8 cellular contexts compared by ENCODE assay signal in the genomic region with DNA sequence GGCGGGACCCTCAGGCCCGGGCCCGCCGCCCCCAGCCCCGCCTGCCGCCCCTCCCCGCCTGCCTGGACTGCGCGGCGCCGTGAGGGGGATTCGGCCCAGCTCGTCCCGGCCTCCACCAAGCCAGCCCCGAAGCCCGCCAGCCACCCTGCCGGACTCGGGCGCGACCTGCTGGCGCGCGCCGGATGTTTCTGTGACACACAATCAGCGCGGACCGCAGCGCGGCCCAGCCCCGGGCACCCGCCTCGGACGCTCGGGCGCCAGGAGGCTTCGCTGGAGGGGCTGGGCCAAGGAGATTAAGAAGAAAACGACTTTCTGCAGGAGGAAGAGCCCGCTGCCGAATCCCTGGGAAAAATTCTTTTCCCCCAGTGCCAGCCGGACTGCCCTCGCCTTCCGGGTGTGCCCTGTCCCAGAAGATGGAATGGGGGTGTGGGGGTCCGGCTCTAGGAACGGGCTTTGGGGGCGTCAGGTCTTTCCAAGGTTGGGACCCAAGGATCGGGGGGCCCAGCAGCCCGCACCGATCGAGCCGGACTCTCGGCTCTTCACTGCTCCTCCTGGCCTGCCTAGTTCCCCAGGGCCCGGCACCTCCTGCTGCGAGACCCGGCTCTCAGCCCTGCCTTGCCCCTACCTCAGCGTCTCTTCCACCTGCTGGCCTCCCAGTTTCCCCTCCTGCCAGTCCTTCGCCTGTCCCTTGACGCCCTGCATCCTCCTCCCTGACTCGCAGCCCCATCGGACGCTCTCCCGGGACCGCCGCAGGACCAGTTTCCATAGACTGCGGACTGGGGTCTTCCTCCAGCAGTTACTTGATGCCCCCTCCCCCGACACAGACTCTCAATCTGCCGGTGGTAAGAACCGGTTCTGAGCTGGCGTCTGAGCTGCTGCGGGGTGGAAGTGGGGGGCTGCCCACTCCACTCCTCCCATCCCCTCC.
DNase-seq lines count a peak whose midpoint lies in the region; ATAC-seq and TF ChIP-seq lines count a peak whose summit lies in the region.

No MANE protein-coding gene starts in this region.

- H3K36me3 ChIP-seq in thymus (ENCODE audit: control insufficient read depth, insufficient read depth): no peaks in the 10 kb centered on the region

- WGBS in thymus: 2% methylated on average over 69 of the region's 69 CpGs

- peaks cover 86% of the 10 kb centered on the region for H3K27me3 ChIP-seq in thymus (ENCODE audit: control insufficient read depth, insufficient read depth)

- TF ChIP-seq CTCF in astrocyte of the cerebellum (IDR thresholded peaks at IDR 0.05; ENCODE audit: low read depth, low read length, missing control alignments): no peak

- no peaks in the 10 kb centered on the region for H3K4me1 ChIP-seq in thymus (ENCODE audit: control insufficient read depth, insufficient read depth, low read length)

- DNase-seq in NCI-H1105 treated with DMSO at 0.1 percent for 48 hours (lab: John Stamatoyannopoulos, UW): peak; percentile 10
- DNase-seq in NCI-H1105 (lab: John Stamatoyannopoulos, UW): no peak
- peak; percentile 3 for DNase-seq in NCI-H526 treated with DMSO at 0.1 percent for 48 hours (lab: John Stamatoyannopoulos, UW)
- DNase-seq in astrocyte of the cerebellum (ENCODE audit: low read depth): no peak
- no peak for DNase-seq in left lobe of liver (ENCODE audit: low spot score)
- no peak for DNase-seq in putamen (ENCODE audit: low spot score)

- H3K4me3 ChIP-seq in astrocyte of the cerebellum (ENCODE audit: low read depth, low read length) (peak overlapping the region; percentile 15), thymus (ENCODE audit: low read length) (peak overlapping the region; percentile 36)

- peak; percentile 70 for ATAC-seq in left lobe of liver
- no peak for ATAC-seq in HG03108 (IDR thresholded peaks at IDR 0.05; ENCODE audit: unreplicated experiment)

- no peaks in the 10 kb centered on the region for H3K9me3 ChIP-seq in thymus (ENCODE audit: control insufficient read depth)

- H3K27ac ChIP-seq in thymus (ENCODE audit: low read depth): no peak overlapping the region

- in situ Hi-C loops in astrocyte of the cerebellum (cut with HindIII; ENCODE audit: low sequenced_read_pairs): no loop called here

Comparison
In these comparisons a context has a peak if more than half of its experiments do, and no peak if none do; other contexts are left out.
1. DNase-seq: peak in NCI-H1105 treated with DMSO at 0.1 percent for 48 hours (single experiment) and NCI-H526 treated with DMSO at 0.1 percent for 48 hours (single experiment); none in NCI-H1105 (single experiment), astrocyte of the cerebellum (single experiment), left lobe of liver (single experiment) and putamen (single experiment).